Comparison of ENCODE assay signal across 14 cellular contexts in the genomic region with DNA sequence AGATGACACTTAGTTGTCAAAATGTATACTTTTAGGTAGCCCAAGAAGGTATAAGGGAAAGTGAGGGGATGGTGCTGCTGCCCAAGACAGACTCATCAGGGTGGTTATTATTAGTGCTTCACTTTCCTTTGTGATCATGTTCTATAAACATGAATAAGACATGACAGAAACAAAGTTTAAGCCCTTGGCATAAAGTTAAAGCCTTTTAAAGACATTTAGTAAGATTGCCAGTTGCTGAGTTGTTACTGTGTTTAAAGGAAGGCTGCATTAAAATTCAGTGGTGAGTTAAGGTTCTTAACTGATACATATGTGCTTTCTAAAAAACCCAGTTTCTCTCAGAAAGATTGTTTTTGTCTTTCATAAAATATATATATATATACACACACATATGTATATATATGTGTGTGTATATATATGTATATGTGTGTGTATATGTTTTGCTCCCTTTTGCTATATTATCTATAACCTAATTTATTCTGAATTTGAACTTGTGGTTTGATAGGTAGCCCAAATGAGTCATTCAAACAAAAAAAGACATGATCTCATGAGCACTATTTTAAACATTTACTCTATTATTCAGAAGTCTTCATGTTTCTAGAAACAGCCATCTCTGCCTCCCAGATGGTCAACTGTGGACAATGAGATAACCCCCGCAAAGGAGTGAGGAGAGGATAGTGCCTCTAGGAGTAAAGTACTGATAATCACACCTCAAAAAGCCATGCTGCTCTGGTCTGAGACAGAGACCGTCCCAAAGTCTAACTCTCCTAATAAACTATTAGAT.
A peak's percentile ranks its signal among the peaks of the same experiment; 100 is the strongest.
DNase-seq lines count a peak whose midpoint lies in the region; ATAC-seq and TF ChIP-seq lines count a peak whose summit lies in the region.
"Had no signal": no experiment of that assay in that cellular context is flagged by ENCODE, and none has a peak within 500 bp of the region (broad histone marks: within the 10 kb centered on the region; RNA-seq: fewer than 3 reads in every experiment).

No MANE protein-coding gene starts in this region.

- H3K4me1 ChIP-seq in mammary epithelial cell (ENCODE audit: insufficient read depth, low read length) (peaks cover 19% of the 10 kb centered on the region), breast epithelium (no peaks in the 10 kb centered on the region), left ventricle myocardium inferior (peaks cover 46% of the 10 kb centered on the region), smooth muscle cell (ENCODE audit: low read depth) (peaks cover 16% of the 10 kb centered on the region)
- H3K4me1 ChIP-seq: body of pancreas had no signal

- BruUV-seq in mammary epithelial cell (replicated peaks; lab: Mats Ljungman, UMichigan): no TSS peak

- DNase-seq in mammary epithelial cell: peak; percentile 12
- DNase-seq in breast epithelium (ENCODE audit: low spot score in 2 of 2): no peak
- DNase-seq in astrocyte of the spinal cord (ENCODE audit: low read depth, low spot score): peak; percentile 87
- DNase-seq in left ventricle myocardium inferior: no peak
- DNase-seq in smooth muscle cell (lab: John Stamatoyannopoulos, UW; ENCODE audit: unreplicated experiment): no peak
- no peak for DNase-seq in amniotic stem cell (lab: John Stamatoyannopoulos, UW)
- DNase-seq: activated CD4-positive, alpha-beta T cell treated with anti-CD3 and anti-CD28 coated beads for 1 hour; body of pancreas; islet precursor cell; NCI-H526; stimulated activated CD4-positive, alpha-beta T cell treated with anti-CD3 and anti-CD28 coated beads, Interleukin-12 subunit alpha, Interleukin-12 subunit beta, amount 100 ng/mL, for 4 hours had no signal

- in situ Hi-C loops in mammary epithelial cell (cut with MboI; ENCODE audit: low sequenced_read_pairs in 2 of 2) (no loop called here), astrocyte of the spinal cord (cut with HindIII; ENCODE audit: low sequenced_read_pairs) (no loop called here)

- H3K79me2 ChIP-seq in mammary epithelial cell (ENCODE audit: insufficient read depth, low read length): no peaks in the 10 kb centered on the region
- no peaks in the 10 kb centered on the region for H3K79me2 ChIP-seq in smooth muscle cell (ENCODE audit: low read depth)

- no peak for ATAC-seq in activated CD4-positive, CD25-positive, alpha-beta regulatory T cell treated with anti-CD3 and anti-CD28 coated beads, Interleukin-2, amount 50 U/mL, for 24 hours
- ATAC-seq in HG03135 (IDR thresholded peaks at IDR 0.05; ENCODE audit: unreplicated experiment): no peak
- ATAC-seq: body of pancreas; natural killer cell treated with Interleukin-12 subunit alpha and Interleukin-12 subunit beta and Interleukin-15 and Interleukin-18, amount 100 ng/mL, for 72 hours had no signal

- H4K20me1 ChIP-seq in mammary epithelial cell (ENCODE audit: insufficient read depth, low read length) (no peaks in the 10 kb centered on the region), smooth muscle cell (ENCODE audit: low read depth) (no peaks in the 10 kb centered on the region)

- no peak for TF ChIP-seq POLR2A in breast epithelium (IDR thresholded peaks at IDR 0.05)

- H3K9ac ChIP-seq in mammary epithelial cell (ENCODE audit: insufficient read depth, low read length) (no peak overlapping the region), smooth muscle cell (ENCODE audit: low read depth) (peak overlapping the region; percentile 93)

- intact Hi-C loops in mammary epithelial cell (cut with micrococcal nuclease) (no loop called here), breast epithelium (cut with DNase I; ENCODE audit: low total_unique reads) (no loop called here), left ventricle myocardium inferior (cut with micrococcal nuclease) (no loop called here)

- no peak overlapping the region for H2AFZ ChIP-seq in mammary epithelial cell (ENCODE audit: low read depth, low read length)
- H2AFZ ChIP-seq in smooth muscle cell (ENCODE audit: low read depth): no peak overlapping the region

- no peak overlapping the region for H3K4me3 ChIP-seq in mammary epithelial cell (replicated peaks in 1 of 3; ENCODE audit: insufficient read depth in 1 of 3, low read depth in 2 of 3, low read length in 3 of 3)
- H3K4me3 ChIP-seq in breast epithelium: no peak overlapping the region
- no peak overlapping the region for H3K4me3 ChIP-seq in astrocyte of the spinal cord (ENCODE audit: low read depth, low read length)
- H3K4me3 ChIP-seq in left ventricle myocardium inferior: no peak overlapping the region
- no peak overlapping the region for H3K4me3 ChIP-seq in smooth muscle cell
- H3K4me3 ChIP-seq: body of pancreas had no signal

- H3K27me3 ChIP-seq in mammary epithelial cell (ENCODE audit: insufficient read depth, low read length): no peaks in the 10 kb centered on the region
- H3K27me3 ChIP-seq in breast epithelium: no peaks in the 10 kb centered on the region
- no peaks in the 10 kb centered on the region for H3K27me3 ChIP-seq in left ventricle myocardium inferior (ENCODE audit: low read depth)
- no peaks in the 10 kb centered on the region for H3K27me3 ChIP-seq in smooth muscle cell (ENCODE audit: low read depth)
- H3K27me3 ChIP-seq: body of pancreas had no signal

- H3K27ac ChIP-seq in mammary epithelial cell (ENCODE audit: insufficient read depth, low read depth, low read length): peak overlapping the region; percentile 40
- H3K27ac ChIP-seq in breast epithelium: no peak overlapping the region
- peak overlapping the region; percentile 62 for H3K27ac ChIP-seq in left ventricle myocardium inferior (replicated peaks)
- peak overlapping the region; percentile 100 for H3K27ac ChIP-seq in smooth muscle cell (ENCODE audit: low read depth)
- H3K27ac ChIP-seq: body of pancreas had no signal

- 90% methylated on average over 2 of the region's 2 CpGs for WGBS in mammary epithelial cell (ENCODE audit: low coverage, missing lambda C conversion rate)
- 28% methylated on average over 2 of the region's 2 CpGs for WGBS in smooth muscle cell (ENCODE audit: low lambda C conversion rate)

- H3K4me2 ChIP-seq in mammary epithelial cell (ENCODE audit: insufficient read depth, low read depth, low read length) (peak overlapping the region; percentile 70), smooth muscle cell (peak overlapping the region; percentile 79)

- CTCF ChIA-PET in mammary epithelial cell (lab: Charles Lee; ENCODE audit: low non-redundant PET): no interaction called here

- peaks cover 7% of the 10 kb centered on the region for H3F3A ChIP-seq in smooth muscle cell (ENCODE audit: low read depth)

- TF ChIP-seq CTCF in mammary epithelial cell (conservative IDR thresholded peaks at IDR 0.05 in 1 of 2, IDR thresholded peaks at IDR 0.05 in 1 of 2; ENCODE audit: extremely low read depth in 1 of 2, insufficient read depth in 1 of 2, low read depth in 1 of 2, low read length in 2 of 2) (no peak), breast epithelium (IDR thresholded peaks at IDR 0.05) (no peak), astrocyte of the spinal cord (IDR thresholded peaks at IDR 0.05; ENCODE audit: low read depth, low read length) (no peak), left ventricle myocardium inferior (IDR thresholded peaks at IDR 0.05; ENCODE audit: borderline replicate concordance) (no peak), smooth muscle cell (IDR thresholded peaks at IDR 0.05; ENCODE audit: borderline replicate concordance, insufficient read depth, poor library complexity, severe bottlenecking) (no peak)

- no peaks in the 10 kb centered on the region for H3K36me3 ChIP-seq in mammary epithelial cell (ENCODE audit: insufficient read depth, low read length)
- no peaks in the 10 kb centered on the region for H3K36me3 ChIP-seq in breast epithelium
- H3K36me3 ChIP-seq in left ventricle myocardium inferior: no peaks in the 10 kb centered on the region
- no peaks in the 10 kb centered on the region for H3K36me3 ChIP-seq in smooth muscle cell (ENCODE audit: low read depth)

- dilution Hi-C loops in mammary epithelial cell (cut with HindIII; ENCODE audit: low sequenced_read_pairs): no loop called here

- no peaks in the 10 kb centered on the region for H3K9me3 ChIP-seq in mammary epithelial cell (replicated peaks; ENCODE audit: insufficient read depth, low read length)
- no peaks in the 10 kb centered on the region for H3K9me3 ChIP-seq in breast epithelium
- peaks cover 6% of the 10 kb centered on the region for H3K9me3 ChIP-seq in left ventricle myocardium inferior (replicated peaks)
- no peaks in the 10 kb centered on the region for H3K9me3 ChIP-seq in smooth muscle cell (replicated peaks; ENCODE audit: low read depth)
- H3K9me3 ChIP-seq: body of pancreas had no signal

Comparison
In these comparisons a context has a peak if more than half of its experiments do, and no peak if none do; other contexts are left out.
1. DNase-seq: peak in mammary epithelial cell (single experiment) and astrocyte of the spinal cord (single experiment); none in breast epithelium (0 of 2), left ventricle myocardium inferior (single experiment), smooth muscle cell (single experiment) and amniotic stem cell (single experiment).
2. H3K27ac ChIP-seq: peak in mammary epithelial cell (single experiment), left ventricle myocardium inferior (single experiment) and smooth muscle cell (single experiment); none in breast epithelium (0 of 2).